ENCODE assay signal across 10 cellular contexts in genomic region chr10:53064609-53065008, GRCh38.
"Had no signal": no experiment of that assay in that cellular context is flagged by ENCODE, and none has a peak within 500 bp of the region (broad histone marks: within the 10 kb centered on the region; RNA-seq: fewer than 3 reads in every experiment).

No MANE protein-coding gene starts in this region.

- H3K4me3 ChIP-seq: GM23248, HAP-1 had no signal

- H3K36me3 ChIP-seq: HAP-1 had no signal

- ATAC-seq: HCT116, HepG2 had no signal

- H2AFZ ChIP-seq: GM23248 had no signal

- H3K4me3 Mint-ChIP-seq: HFFc6, IgD-negative memory B cell had no signal

- DNase-seq: GM23248, GOT3, H7, HFFc6, KBM-7 had no signal

- H3K27ac Mint-ChIP-seq: HFFc6, IgD-negative memory B cell had no signal

- FAIRE-seq: HepG2 had no signal

- H3K4me1 ChIP-seq: HAP-1 had no signal

- H3K4me2 ChIP-seq: KMS-11 had no signal

- H3K9me3 ChIP-seq: HAP-1 had no signal

- H3K27ac ChIP-seq: GM23248, KMS-11 had no signal

- H3K36me3 Mint-ChIP-seq: IgD-negative memory B cell had no signal

- H3K4me1 Mint-ChIP-seq: IgD-negative memory B cell had no signal

- H3K9ac ChIP-seq: GM23248, KMS-11 had no signal
